20 cellular contexts compared by ENCODE assay signal in the genomic region with DNA sequence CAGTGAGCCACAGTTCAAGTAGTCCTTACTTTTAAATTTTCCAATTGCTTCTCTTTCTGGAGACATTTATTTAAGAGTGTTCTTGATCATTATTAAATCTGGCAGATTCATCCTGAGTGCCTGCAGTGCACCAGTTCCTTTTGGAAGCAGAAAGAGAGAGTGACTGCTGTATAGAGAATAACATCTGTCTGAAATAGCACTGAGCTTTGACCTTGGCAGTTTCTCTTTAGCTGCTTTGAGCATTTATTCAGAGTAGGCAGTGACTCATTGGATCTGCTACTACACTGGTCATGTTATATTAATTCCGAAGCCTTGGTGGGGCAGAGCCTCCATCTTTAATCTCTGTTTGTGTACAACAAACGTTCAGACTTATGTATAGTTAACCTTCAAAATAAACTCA.
DNase-seq lines count a peak whose midpoint lies in the region; ATAC-seq and TF ChIP-seq lines count a peak whose summit lies in the region.
"Had no signal": no experiment of that assay in that cellular context is flagged by ENCODE, and none has a peak within 500 bp of the region (broad histone marks: within the 10 kb centered on the region; RNA-seq: fewer than 3 reads in every experiment).

No MANE protein-coding gene starts in this region.

- no peaks in the 10 kb centered on the region for H3K27me3 Mint-ChIP-seq in chondrocyte (ENCODE audit: low read depth)
- H3K27me3 Mint-ChIP-seq: CD8-positive, alpha-beta memory T cell; stimulated activated naive CD8-positive, alpha-beta T cell treated with anti-CD3 and anti-CD28 coated beads, Interleukin-15, Interleukin-2, amounts not matched to agents 100 ng/mL and 50 ng/mL, for 24 hours had no signal

- H3K9me3 Mint-ChIP-seq in chondrocyte (ENCODE audit: low read depth): no peaks in the 10 kb centered on the region

- TF ChIP-seq CTCF in chondrocyte (IDR thresholded peaks at IDR 0.05): no peak

- H3K36me3 Mint-ChIP-seq in chondrocyte (ENCODE audit: low read depth): no peaks in the 10 kb centered on the region
- H3K36me3 Mint-ChIP-seq: CD8-positive, alpha-beta memory T cell had no signal

- ATAC-seq in GM19324 (IDR thresholded peaks at IDR 0.05; ENCODE audit: low FRiP score, unreplicated experiment) (no peak), GM19467 (IDR thresholded peaks at IDR 0.05; ENCODE audit: unreplicated experiment) (no peak)
- ATAC-seq: activated CD4-positive, CD25-positive, alpha-beta regulatory T cell treated with anti-CD3 and anti-CD28 coated beads, Interleukin-2, amount 50 U/mL, for 24 hours; body of pancreas; GM12878; psoas muscle; upper lobe of right lung had no signal

- peaks cover 37% of the 10 kb centered on the region for H3K4me1 Mint-ChIP-seq in chondrocyte (ENCODE audit: low read depth)
- H3K4me1 Mint-ChIP-seq: CD8-positive, alpha-beta memory T cell had no signal

- peak overlapping the region; percentile 41 for H3K27ac Mint-ChIP-seq in chondrocyte (ENCODE audit: unreplicated experiment)
- H3K27ac Mint-ChIP-seq: CD8-positive, alpha-beta memory T cell; stimulated activated naive CD8-positive, alpha-beta T cell treated with anti-CD3 and anti-CD28 coated beads, Interleukin-15, Interleukin-2, amounts not matched to agents 100 ng/mL and 50 ng/mL, for 24 hours had no signal

- no peak overlapping the region for H3K4me3 Mint-ChIP-seq in chondrocyte (ENCODE audit: unreplicated experiment)
- H3K4me3 Mint-ChIP-seq: CD8-positive, alpha-beta memory T cell; stimulated activated naive CD8-positive, alpha-beta T cell treated with anti-CD3 and anti-CD28 coated beads, Interleukin-15, Interleukin-2, amounts not matched to agents 100 ng/mL and 50 ng/mL, for 24 hours had no signal

- DNase-seq in AG08395 (ENCODE audit: low spot score) (peak; percentile 5), NCI-H2227 treated with DMSO at 0.1 percent for 48 hours (lab: John Stamatoyannopoulos, UW) (peak; percentile 10), chondrocyte (ENCODE audit: low spot score) (no peak), myocyte (ENCODE audit: low read depth) (peak; percentile 61), activated gamma-delta T cell (lab: John Stamatoyannopoulos, UW) (no peak), NCI-H774 (lab: John Stamatoyannopoulos, UW) (no peak)
- DNase-seq: body of pancreas; CD8-positive, alpha-beta memory T cell; Kasumi-1; left ventricle myocardium inferior; NCI-H1436; NCI-H446; psoas muscle; SHP77; upper lobe of right lung had no signal

Comparison
In these comparisons a context has a peak if more than half of its experiments do, and no peak if none do; other contexts are left out.
1. DNase-seq: peak in AG08395 (single experiment), NCI-H2227 treated with DMSO at 0.1 percent for 48 hours (single experiment) and myocyte (single experiment); none in chondrocyte (single experiment), activated gamma-delta T cell (single experiment) and NCI-H774 (single experiment).